ENCODE assay signal across 18 cellular contexts in the genomic region with DNA sequence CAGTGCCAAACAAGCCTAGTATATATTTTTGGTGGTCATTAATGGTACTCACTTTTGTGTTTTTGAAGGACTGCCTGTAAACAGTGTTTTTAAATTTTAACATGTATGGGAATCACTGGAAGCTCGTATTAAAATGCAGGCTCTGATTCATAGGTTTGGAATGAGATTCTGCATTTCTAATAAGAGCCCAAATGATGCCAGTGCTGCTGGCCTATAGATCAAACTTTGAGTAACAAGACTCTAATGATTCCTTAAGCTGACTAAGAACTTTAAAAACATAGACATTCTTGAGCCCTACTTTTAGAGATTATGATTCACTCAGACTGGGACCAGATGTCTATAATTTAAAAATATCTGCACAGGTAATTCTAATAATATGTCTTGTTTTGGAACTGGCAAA.
"Had no signal": no experiment of that assay in that cellular context is flagged by ENCODE, and none has a peak within 500 bp of the region (broad histone marks: within the 10 kb centered on the region; RNA-seq: fewer than 3 reads in every experiment).

No MANE protein-coding gene starts in this region.

- DNase-seq: activated CD4-positive, alpha-beta T cell treated with anti-CD3 and anti-CD28 coated beads, Interleukin-2, amount 50 U/mL, for 4 hours; activated CD8-positive, alpha-beta memory T cell treated with anti-CD3 and anti-CD28 coated beads, Interleukin-2, amount 10 ng/mL, durations not matched to agents 7 days and 5 days; activated effector memory CD4-positive, alpha-beta T cell treated with anti-CD3 and anti-CD28 coated beads, Interleukin-2, amount 50 U/mL, for 16 hours; activated T-cell treated with anti-CD3 and anti-CD28 coated beads, Interleukin-2, amount 50 U/mL, for 24 hours; cortex of kidney; effector memory CD4-positive, alpha-beta T cell; foreskin melanocyte; head of caudate nucleus; nephron progenitor cell; psoas muscle; sigmoid colon; stimulated activated CD4-positive, alpha-beta T cell treated with anti-CD3 and anti-CD28 coated beads, Interleukin-12 subunit alpha, Interleukin-12 subunit beta, amount 100 ng/mL, for 4 hours; stimulated activated naive CD4-positive, alpha-beta T cell treated with Interleukin-2 at 50 U/mL for 16 hours; SW 1271; trophoblast cell had no signal

- H3K4me3 ChIP-seq: psoas muscle, sigmoid colon had no signal

- H3K27ac ChIP-seq: psoas muscle, sigmoid colon had no signal

- H3K36me3 ChIP-seq: sigmoid colon had no signal

- H3K4me3 Mint-ChIP-seq: activated CD8-positive, alpha-beta memory T cell treated with anti-CD3 and anti-CD28 coated beads, Interleukin-2, amount 10 ng/mL, durations not matched to agents 7 days and 5 days; activated T-cell treated with anti-CD3 and anti-CD28 coated beads, Interleukin-2, amount 50 U/mL, for 24 hours; nephron progenitor cell; T-helper 2 cell treated with Interferon-gamma antibody and Interleukin-4, amounts not matched to agents 5 μg/mL and 100 μg/mL, for 36 hours had no signal

- H3K27me3 ChIP-seq: sigmoid colon had no signal

- H3K4me1 Mint-ChIP-seq: activated CD8-positive, alpha-beta memory T cell treated with anti-CD3 and anti-CD28 coated beads, Interleukin-2, amount 10 ng/mL, durations not matched to agents 7 days and 5 days had no signal

- H3K27me3 Mint-ChIP-seq: activated CD8-positive, alpha-beta memory T cell treated with anti-CD3 and anti-CD28 coated beads, Interleukin-2, amount 10 ng/mL, durations not matched to agents 7 days and 5 days; activated T-cell treated with anti-CD3 and anti-CD28 coated beads, Interleukin-2, amount 50 U/mL, for 24 hours had no signal

- H3K9me3 ChIP-seq: psoas muscle, sigmoid colon had no signal

- H3K4me1 ChIP-seq: psoas muscle had no signal

- H3K36me3 Mint-ChIP-seq: activated CD8-positive, alpha-beta memory T cell treated with anti-CD3 and anti-CD28 coated beads, Interleukin-2, amount 10 ng/mL, durations not matched to agents 7 days and 5 days; activated naive CD4-positive, alpha-beta T cell treated with anti-CD3 and anti-CD28 coated beads, Interleukin-2, amount 50 U/mL, for 72 hours had no signal

- ATAC-seq: activated CD4-positive, CD25-positive, alpha-beta regulatory T cell treated with anti-CD3 and anti-CD28 coated beads, Interleukin-2, amount 50 U/mL, for 24 hours; activated CD8-positive, alpha-beta memory T cell treated with anti-CD3 and anti-CD28 coated beads, Interleukin-2, amount 10 ng/mL, durations not matched to agents 7 days and 5 days; activated naive CD4-positive, alpha-beta T cell treated with anti-CD3 and anti-CD28 coated beads, Interleukin-2, amount 50 U/mL, for 72 hours; psoas muscle had no signal

- H3K27ac Mint-ChIP-seq: activated CD8-positive, alpha-beta memory T cell treated with anti-CD3 and anti-CD28 coated beads, Interleukin-2, amount 10 ng/mL, durations not matched to agents 7 days and 5 days; activated naive CD4-positive, alpha-beta T cell treated with anti-CD3 and anti-CD28 coated beads, Interleukin-2, amount 50 U/mL, for 72 hours; activated T-cell treated with anti-CD3 and anti-CD28 coated beads, Interleukin-2, amount 50 U/mL, for 24 hours; nephron progenitor cell; T-helper 2 cell treated with Interferon-gamma antibody and Interleukin-4, amounts not matched to agents 5 μg/mL and 100 μg/mL, for 36 hours had no signal
